21 cellular contexts compared by ENCODE assay signal in genomic region chr2:27199241-27199640, GRCh38. TPM values are rescaled to one million over a fixed set of nuclear protein-coding genes. Genes with fewer than 3 reads are reported as not detected.
DNase-seq lines count a peak whose midpoint lies in the region; ATAC-seq and TF ChIP-seq lines count a peak whose summit lies in the region.
"Had no signal": no experiment of that assay in that cellular context is flagged by ENCODE, and none has a peak within 500 bp of the region (broad histone marks: within the 10 kb centered on the region; RNA-seq: fewer than 3 reads in every experiment).

No MANE protein-coding gene starts in this region.

- TF ChIP-seq RAD21 in IMR-90 (IDR thresholded peaks at IDR 0.05; ENCODE audit: low read length): no peak

- H3K4me1 ChIP-seq in IMR-90 (ENCODE audit: control insufficient read depth, insufficient read depth, low read length) (no peaks in the 10 kb centered on the region), testis (peaks cover 5% of the 10 kb centered on the region)

- H4K20me1 ChIP-seq in IMR-90 (ENCODE audit: insufficient read depth, low read length): no peaks in the 10 kb centered on the region; the same call in 1 of the 2 replicates

- H3K4me1 Mint-ChIP-seq in activated T-cell treated with anti-CD3 and anti-CD28 coated beads, Interleukin-2, amount 50 U/mL, for 24 hours (ENCODE audit: low read depth): no peaks in the 10 kb centered on the region
- H3K4me1 Mint-ChIP-seq in activated T-cell treated with anti-CD3 and anti-CD28 coated beads, Interleukin-2, amount 50 U/mL, for 72 hours (ENCODE audit: low read depth): no peaks in the 10 kb centered on the region

- H3K14ac ChIP-seq in IMR-90 (replicated peaks; ENCODE audit: low read depth, low read length): no peak overlapping the region

- no peak overlapping the region for H3K18ac ChIP-seq in IMR-90 (ENCODE audit: low read depth, low read length)

- no peak overlapping the region for H3K23ac ChIP-seq in IMR-90 (ENCODE audit: low read depth, low read length)

- peak overlapping the region; percentile 35 for H2AK9ac ChIP-seq in IMR-90 (replicated peaks; ENCODE audit: low read depth, low read length, poor library complexity)

- TF ChIP-seq POLR2A in IMR-90 (IDR thresholded peaks at IDR 0.05; ENCODE audit: low read depth, low read length): no peak
- no peak for TF ChIP-seq POLR2A in testis (IDR thresholded peaks at IDR 0.05)

- no peak overlapping the region for H2BK20ac ChIP-seq in IMR-90 (ENCODE audit: low read depth, low read length)

- H3K9me3 ChIP-seq in IMR-90 (ENCODE audit: control insufficient read depth, insufficient read depth, low read length) (no peaks in the 10 kb centered on the region), testis (no peaks in the 10 kb centered on the region)
- H3K9me3 ChIP-seq: BE2C had no signal

- H3K27me3 ChIP-seq in IMR-90 (ENCODE audit: control insufficient read depth, insufficient read depth, low read length) (no peaks in the 10 kb centered on the region; the same call in 1 of the 2 replicates), testis (no peaks in the 10 kb centered on the region)
- H3K27me3 ChIP-seq: BE2C had no signal

- peak overlapping the region; percentile 10 for H3K27ac Mint-ChIP-seq in activated T-cell treated with anti-CD3 and anti-CD28 coated beads, Interleukin-2, amount 50 U/mL, for 24 hours
- H3K27ac Mint-ChIP-seq in activated T-cell treated with anti-CD3 and anti-CD28 coated beads, Interleukin-2, amount 50 U/mL, for 72 hours: no peak overlapping the region

- no peak overlapping the region for H2BK5ac ChIP-seq in IMR-90 (ENCODE audit: low read depth, low read length, poor library complexity, severe bottlenecking)

- no peak overlapping the region for H3K4me3 Mint-ChIP-seq in activated T-cell treated with anti-CD3 and anti-CD28 coated beads, Interleukin-2, amount 50 U/mL, for 24 hours
- no peak overlapping the region for H3K4me3 Mint-ChIP-seq in activated T-cell treated with anti-CD3 and anti-CD28 coated beads, Interleukin-2, amount 50 U/mL, for 72 hours
- H3K4me3 Mint-ChIP-seq: CD4-positive, CD25-positive, alpha-beta regulatory T cell had no signal

- intact Hi-C loops in IMR-90 (cut with micrococcal nuclease): no loop called here
- intact Hi-C loops in testis (cut with DNase I; ENCODE audit: low total_unique reads): no loop called here
- intact Hi-C loops in head of caudate nucleus (cut with DNase I): no loop called here

- no peaks in the 10 kb centered on the region for H3K9me3 Mint-ChIP-seq in activated T-cell treated with anti-CD3 and anti-CD28 coated beads, Interleukin-2, amount 50 U/mL, for 24 hours
- H3K9me3 Mint-ChIP-seq in activated T-cell treated with anti-CD3 and anti-CD28 coated beads, Interleukin-2, amount 50 U/mL, for 72 hours: no peaks in the 10 kb centered on the region

- H3K27ac ChIP-seq in IMR-90 (ENCODE audit: insufficient read depth, low read length) (no peak overlapping the region), testis (peak overlapping the region; percentile 73 to 87)
- H3K27ac ChIP-seq: KMS-11, RWPE1 had no signal

- dilution Hi-C loops in IMR-90 (cut with HindIII; ENCODE audit: low sequenced_read_pairs, unreplicated experiment): no loop called here

- in situ Hi-C loops in IMR-90 (cut with MboI; ENCODE audit: low sequenced_read_pairs): loop anchor here (5.0 kb wide), 1 partner anchor 97 kb away; no protein-coding TSS in a partner anchor

- TF ChIP-seq CTCF in IMR-90 (conservative IDR thresholded peaks at IDR 0.05; ENCODE audit: low read depth, low read length) (no peak), testis (IDR thresholded peaks at IDR 0.05) (no peak)

- no CpG with 5 or more reads among the region's 2 CpGs for WGBS in IMR-90 (ENCODE audit: extremely low coverage in 2 of 2, insufficient read length in 1 of 2), 2 experiments
- WGBS in testis, 2 donors: 23 to 43% methylated on average over 2 of the region's 2 CpGs

- no peak overlapping the region for H2AFZ ChIP-seq in IMR-90 (replicated peaks; ENCODE audit: low read length, poor library complexity)

- H3K4me3 ChIP-seq in IMR-90 (ENCODE audit: insufficient read depth, low read depth, low read length) (no peak overlapping the region), testis (no peak overlapping the region)

- H3K4ac ChIP-seq in IMR-90 (ENCODE audit: low read depth, low read length): no peak overlapping the region

- H2BK15ac ChIP-seq in IMR-90 (ENCODE audit: low read depth, low read length): no peak overlapping the region

- ATAC-seq in activated T-cell treated with anti-CD3 and anti-CD28 coated beads, Interleukin-2, amount 50 U/mL, for 72 hours (replicated peaks in 1 of 2): no peak
- no peak for ATAC-seq in IMR-90 (ENCODE audit: low read depth)
- no peak for ATAC-seq in GM18519 (IDR thresholded peaks at IDR 0.05; ENCODE audit: low FRiP score, unreplicated experiment)
- ATAC-seq: PC-3 had no signal

- no peak overlapping the region for H4K8ac ChIP-seq in IMR-90 (ENCODE audit: low read depth in 2 of 2, low read length in 2 of 2)

- CTCF ChIA-PET in IMR-90 (lab: Yijun Ruan, JAX): no interaction called here

- no peak overlapping the region for H4K91ac ChIP-seq in IMR-90 (ENCODE audit: insufficient read depth, low read depth, low read length)

- no peaks in the 10 kb centered on the region; the same call in 1 of the 2 replicates for H3K9me1 ChIP-seq in IMR-90 (ENCODE audit: insufficient read depth, low read length)

- no peak overlapping the region for H2BK120ac ChIP-seq in IMR-90 (ENCODE audit: low read depth, low read length)

- H3K36me3 Mint-ChIP-seq in activated T-cell treated with anti-CD3 and anti-CD28 coated beads, Interleukin-2, amount 50 U/mL, for 24 hours (ENCODE audit: low read depth): peaks cover 56% of the 10 kb centered on the region
- H3K36me3 Mint-ChIP-seq in activated T-cell treated with anti-CD3 and anti-CD28 coated beads, Interleukin-2, amount 50 U/mL, for 72 hours (ENCODE audit: insufficient read depth in 2 of 2): peaks cover 0 to 9% of the 10 kb centered on the region in 2 donors

- no peak overlapping the region for H2AK5ac ChIP-seq in IMR-90 (ENCODE audit: low read depth, low read length)

- BruUV-seq in IMR-90 (replicated peaks; lab: Mats Ljungman, UMichigan): no TSS peak

- H4K5ac ChIP-seq in IMR-90 (ENCODE audit: low read depth, low read length): no peak overlapping the region

- H3K79me1 ChIP-seq in IMR-90 (ENCODE audit: low read depth in 1 of 2, low read length in 2 of 2): no peaks in the 10 kb centered on the region

- no peak for DNase-seq in activated T-cell treated with anti-CD3 and anti-CD28 coated beads, Interleukin-2, amount 50 U/mL, for 24 hours
- DNase-seq in activated T-cell treated with anti-CD3 and anti-CD28 coated beads, Interleukin-2, amount 50 U/mL, for 72 hours: no peak
- DNase-seq in IMR-90 (no peak), islet precursor cell (peak; percentile 42), testis (no peak), T-helper 9 cell (no peak), head of caudate nucleus (no peak)
- DNase-seq: 8988T; BE2C; CD4-positive, CD25-positive, alpha-beta regulatory T cell; GOT3; NCI-H1436; NCI-H1930; NCI-H345; NCI-H524 treated with DMSO at 0.1 percent for 48 hours; PC-3; SIG-M5 had no signal

- POLR2A ChIA-PET in IMR-90 (lab: Charles Lee; ENCODE audit: unreplicated experiment): no interaction called here

- H3K36me3 ChIP-seq in IMR-90 (ENCODE audit: control insufficient read depth, insufficient read depth, low read length) (peaks cover 28% of the 10 kb centered on the region), testis (ENCODE audit: low read depth, missing control alignments) (no peaks in the 10 kb centered on the region)

- H3K9ac ChIP-seq in IMR-90 (ENCODE audit: low read depth, low read length): no peak overlapping the region
- H3K9ac ChIP-seq: KMS-11 had no signal

- no peak overlapping the region for H3K4me2 ChIP-seq in IMR-90 (ENCODE audit: low read depth, low read length)
- H3K4me2 ChIP-seq: KMS-11 had no signal

- no peak overlapping the region for H3K56ac ChIP-seq in IMR-90 (ENCODE audit: extremely low read depth, insufficient read depth, low read length)

- H3K27me3 Mint-ChIP-seq in activated T-cell treated with anti-CD3 and anti-CD28 coated beads, Interleukin-2, amount 50 U/mL, for 24 hours: no peaks in the 10 kb centered on the region
- H3K27me3 Mint-ChIP-seq in activated T-cell treated with anti-CD3 and anti-CD28 coated beads, Interleukin-2, amount 50 U/mL, for 72 hours (ENCODE audit: low read depth): no peaks in the 10 kb centered on the region
- H3K27me3 Mint-ChIP-seq: CD4-positive, CD25-positive, alpha-beta regulatory T cell had no signal

TF ChIP-seq in IMR-90, 13 proteins besides CTCF, POLR2A, EP300 and RAD21 (continues in another document):
- no peak for TF ChIP-seq CEBPB (IDR thresholded peaks at IDR 0.05; ENCODE audit: low read depth, low read length)

RNA-seq across cellular contexts. Expression of gene ATRAID, which starts 12.6 kb away (rescaled TPM):
- total RNA-seq in activated T-cell treated with anti-CD3 and anti-CD28 coated beads, Interleukin-2, amount 50 U/mL, for 72 hours: 10 to 100 TPM; 80.5 to 87.3 TPM
- total RNA-seq in IMR-90 (2012; rRNA removed) (138 and 144 TPM in 2 replicates), testis (100 to 1,000 TPM; 263 to 295 TPM)
- polyA plus RNA-seq in IMR-90 (2012; rRNA removed) (165 and 173 TPM in 2 replicates), testis (ENCODE audit: insufficient read depth, low read depth, low replicate concordance) (323 TPM)
- 185 and 186 TPM in 2 replicates for polyA plus RNA-seq in IMR-90 (2012; cell fraction: cytosol; rRNA removed)
- 48.3 and 110 TPM in 2 replicates for polyA plus RNA-seq in IMR-90 (2012; cell fraction: nucleus; rRNA removed; ENCODE audit: low replicate concordance)

RNA-seq across cellular contexts. Expression of gene SLC5A6, which starts 12.8 kb away (rescaled TPM):
- 10 to 100 TPM; 38.8 to 39.2 TPM for total RNA-seq in activated T-cell treated with anti-CD3 and anti-CD28 coated beads, Interleukin-2, amount 50 U/mL, for 72 hours
- total RNA-seq in IMR-90 (2012; rRNA removed): 34.2 and 38.6 TPM in 2 replicates
- 28.8 and 30.6 TPM in 2 replicates for polyA plus RNA-seq in IMR-90 (2012; rRNA removed)
- polyA plus RNA-seq in IMR-90 (2012; cell fraction: cytosol; rRNA removed): 17.7 and 19.8 TPM in 2 replicates
- polyA plus RNA-seq in IMR-90 (2012; cell fraction: nucleus; rRNA removed; ENCODE audit: low replicate concordance): 93.0 and 136 TPM in 2 replicates
- total RNA-seq in testis: 10 to 100 TPM; 83.4 to 84.0 TPM
- 83.9 TPM for polyA plus RNA-seq in testis (ENCODE audit: insufficient read depth, low read depth, low replicate concordance)

RNA-seq across cellular contexts. Expression of gene CAD, which starts 17.9 kb away (rescaled TPM):
- total RNA-seq in activated T-cell treated with anti-CD3 and anti-CD28 coated beads, Interleukin-2, amount 50 U/mL, for 72 hours: 10 to 100 TPM; 53.6 to 64.5 TPM
- total RNA-seq in IMR-90 (2012; rRNA removed) (12.9 and 17.8 TPM in 2 replicates), testis (10 to 100 TPM; 62.5 to 66.9 TPM)
- polyA plus RNA-seq in IMR-90 (2012; rRNA removed) (38.7 and 45.8 TPM in 2 replicates), testis (ENCODE audit: insufficient read depth, low read depth, low replicate concordance) (40.0 TPM)
- polyA plus RNA-seq in IMR-90 (2012; cell fraction: cytosol; rRNA removed): 25.9 and 29.2 TPM in 2 replicates
- 67.5 and 184 TPM in 2 replicates for polyA plus RNA-seq in IMR-90 (2012; cell fraction: nucleus; rRNA removed; ENCODE audit: low replicate concordance)

RNA-seq across cellular contexts. Expression of gene TCF23, which starts 50.4 kb away (rescaled TPM):
- total RNA-seq in activated T-cell treated with anti-CD3 and anti-CD28 coated beads, Interleukin-2, amount 50 U/mL, for 72 hours: not detected
- total RNA-seq in IMR-90 (2012; rRNA removed) (not detected in 2 replicates), testis (1 to 10 TPM; 5.5 to 6.7 TPM)
- polyA plus RNA-seq in IMR-90 (2012; rRNA removed) (not detected in 2 replicates), testis (ENCODE audit: insufficient read depth, low read depth, low replicate concordance) (6.6 TPM)
- not detected in 2 replicates for polyA plus RNA-seq in IMR-90 (2012; cell fraction: cytosol; rRNA removed)
- not detected in 2 replicates for polyA plus RNA-seq in IMR-90 (2012; cell fraction: nucleus; rRNA removed; ENCODE audit: low replicate concordance)
- total RNA-seq: CD4-positive, CD25-positive, alpha-beta regulatory T cell; M059J; PC-3 had no signal
- polyA plus RNA-seq: CD4-positive, CD25-positive, alpha-beta regulatory T cell had no signal
